In the genomic region with DNA sequence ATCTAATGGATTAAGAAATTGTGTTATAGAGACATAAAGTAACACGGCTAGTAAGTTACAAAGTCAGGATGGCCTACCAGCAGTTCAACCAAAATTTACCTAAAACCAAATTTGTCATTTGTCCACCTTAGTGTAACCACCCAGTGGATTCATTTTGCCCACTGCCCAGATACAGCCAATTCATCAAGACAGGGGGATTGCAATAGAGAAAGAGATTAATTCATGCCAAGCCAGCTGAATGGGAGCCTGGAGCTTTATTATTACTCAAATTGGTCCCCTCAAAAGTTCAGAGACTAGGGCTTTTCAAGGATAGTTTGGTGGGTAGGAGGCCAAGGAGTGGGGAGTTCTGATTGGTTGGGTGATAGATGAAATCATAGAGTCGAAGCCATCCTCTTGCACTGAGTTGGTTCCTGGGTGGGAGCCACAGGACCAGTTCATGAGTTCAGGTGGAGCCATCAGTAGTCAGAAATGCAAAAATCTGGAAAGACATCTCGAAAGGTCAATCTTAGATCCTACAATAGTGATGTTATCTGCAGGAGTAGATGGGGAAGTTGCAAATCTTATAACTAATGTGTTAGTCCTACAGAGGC, we compare ENCODE assay signal across 29 cellular contexts.
"Had no signal": no experiment of that assay in that cellular context is flagged by ENCODE, and none has a peak within 500 bp of the region (broad histone marks: within the 10 kb centered on the region; RNA-seq: fewer than 3 reads in every experiment).

No MANE protein-coding gene starts in this region.

- H3K27ac Mint-ChIP-seq: dendritic cell treated with granulocyte-macrophage colony-stimulating factor and Interleukin-4, amounts not matched to agents 40 ng/mL and 50 ng/mL, for 4 days; effector memory CD8-positive, alpha-beta T cell; endodermal cell had no signal

- FAIRE-seq: colon, endometrium, endothelial cell of umbilical vein, frontal cortex had no signal

- H3K4me3 ChIP-seq: colonic mucosa, coronary artery, dorsolateral prefrontal cortex, esophagus muscularis mucosa, esophagus squamous epithelium, gastroesophageal sphincter, heart left ventricle, heart right ventricle had no signal

- H3K4me1 ChIP-seq: colonic mucosa, esophagus muscularis mucosa, esophagus squamous epithelium, foreskin keratinocyte, gastrocnemius medialis, gastroesophageal sphincter, heart left ventricle, heart right ventricle had no signal

- DNase-seq: colonic mucosa; cortex of kidney; dermis blood vessel endothelial cell; dorsolateral prefrontal cortex; effector CD4-positive, alpha-beta T cell; effector CD8-positive, alpha-beta T cell; effector memory CD4-positive, alpha-beta T cell; effector memory CD8-positive, alpha-beta T cell; endodermal cell; erythroblast; esophagus squamous epithelium; foreskin fibroblast; foreskin keratinocyte; foreskin melanocyte; gastrocnemius medialis; glutamatergic neuron; head of caudate nucleus; heart left ventricle; heart right ventricle had no signal

- ATAC-seq: effector memory CD8-positive, alpha-beta T cell; esophagus mucosa; foreskin keratinocyte; gastrocnemius medialis; gastroesophageal sphincter; heart left ventricle; heart right ventricle had no signal

- H3K9me3 ChIP-seq: colonic mucosa, gastrocnemius medialis had no signal

- H3K4me1 Mint-ChIP-seq: endodermal cell had no signal

- H3K27ac ChIP-seq: colonic mucosa, coronary artery, dorsolateral prefrontal cortex, epithelial cell of prostate, esophagus muscularis mucosa, esophagus squamous epithelium, foreskin keratinocyte, gastrocnemius medialis, gastroesophageal sphincter, heart left ventricle, heart right ventricle had no signal

- H3K36me3 ChIP-seq: colonic mucosa, esophagus muscularis mucosa, esophagus squamous epithelium, gastrocnemius medialis, gastroesophageal sphincter, heart left ventricle, heart right ventricle had no signal

- H3K27me3 ChIP-seq: colonic mucosa, esophagus muscularis mucosa, esophagus squamous epithelium, foreskin keratinocyte, gastrocnemius medialis, gastroesophageal sphincter, heart left ventricle, heart right ventricle had no signal

- H3K4me3 Mint-ChIP-seq: dendritic cell treated with granulocyte-macrophage colony-stimulating factor and Interleukin-4, amounts not matched to agents 40 ng/mL and 50 ng/mL, for 4 days; effector memory CD8-positive, alpha-beta T cell; endodermal cell had no signal
